In genomic region chr21:46323710-46324389, GRCh38 we compare ENCODE assay signal across 8 cellular contexts. TPM values are rescaled to one million over a fixed set of nuclear protein-coding genes. Genes with fewer than 3 reads are reported as not detected.
DNase-seq lines count a peak whose midpoint lies in the region; ATAC-seq and TF ChIP-seq lines count a peak whose summit lies in the region.

Gene C21orf58 (minus strand): TSS chr21:46323870. CDS start chr21:46322738, 1,132 bp downstream.
Gene PCNT (plus strand): TSS chr21:46324156. CDS start chr21:46324229, 73 bp downstream.

- H3K4me3 Mint-ChIP-seq in activated T-cell treated with anti-CD3 and anti-CD28 coated beads, Interleukin-2, amount 50 U/mL, for 4 hours, result peak within 1 kb of the TSS; percentile 92

- peak in 1 of 6 experiments; percentile 4 for TF ChIP-seq CTCF in Peyer's patch (IDR thresholded peaks at IDR 0.05)
- TF ChIP-seq CTCF in esophagus squamous epithelium (IDR thresholded peaks at IDR 0.05), result peak in 1 of 6 experiments; percentile 12

- no peaks in the 10 kb centered on the region for H3K27me3 Mint-ChIP-seq in activated T-cell treated with anti-CD3 and anti-CD28 coated beads, Interleukin-2, amount 50 U/mL, for 4 hours (ENCODE audit: low read depth)

- H3K27ac ChIP-seq in KOPT-K1 (ENCODE audit: low read depth, low read length, poor library complexity, severe bottlenecking) (peak within 1 kb of the TSS; percentile 98), Peyer's patch (peak within 1 kb of the TSS; percentile 96 to 99 (median 98)), esophagus squamous epithelium (peak within 1 kb of the TSS; percentile 97 to 100 (median 100)), muscle layer of duodenum (ENCODE audit: low read length) (peak within 1 kb of the TSS; percentile 69)

- H3K27me3 ChIP-seq in Peyer's patch (no peaks in the 10 kb centered on the region), esophagus squamous epithelium (no peaks in the 10 kb centered on the region), muscle layer of duodenum (ENCODE audit: low read depth, low read length) (no peaks in the 10 kb centered on the region)

- H3K4me3 ChIP-seq in Peyer's patch, result peak within 1 kb of the TSS; percentile 80 to 92 (median 86)
- H3K4me3 ChIP-seq in esophagus squamous epithelium, result peak within 1 kb of the TSS; percentile 74 to 99 (median 96)
- H3K4me3 ChIP-seq in muscle layer of duodenum (ENCODE audit: low read depth in 1 of 2, low read length in 2 of 2), result peak within 1 kb of the TSS; percentile 67 to 96

- intact Hi-C loops in esophagus squamous epithelium (cut with DNase I), result loop anchor here (10.0 kb wide), 1 partner anchor 99 kb away; the partner anchor contains the start of gene LSS

- no peaks in the 10 kb centered on the region for H3K9me3 Mint-ChIP-seq in activated T-cell treated with anti-CD3 and anti-CD28 coated beads, Interleukin-2, amount 50 U/mL, for 4 hours

- TF ChIP-seq POLR2A in Peyer's patch (IDR thresholded peaks at IDR 0.05), result peak in 1 of 2 donors; percentile 20
- TF ChIP-seq POLR2A in esophagus squamous epithelium (IDR thresholded peaks at IDR 0.05), result peak in 1 of 4 donors; percentile 42

- H3K4me1 ChIP-seq in Peyer's patch (peaks cover 0 to 25% (median 7%) of the 10 kb centered on the region in 4 donors), esophagus squamous epithelium (peaks cover 13 to 48% (median 20%) of the 10 kb centered on the region in 3 donors), muscle layer of duodenum (ENCODE audit: control insufficient read depth in 1 of 2, insufficient read depth in 2 of 2, low read length in 2 of 2) (peaks cover 6 to 29% of the 10 kb centered on the region in 2 donors)

- peaks cover 35% of the 10 kb centered on the region for H3K4me1 Mint-ChIP-seq in activated T-cell treated with anti-CD3 and anti-CD28 coated beads, Interleukin-2, amount 50 U/mL, for 4 hours (ENCODE audit: low read depth)

- peaks cover 39% of the 10 kb centered on the region for H3K36me3 ChIP-seq in KOPT-K1 (ENCODE audit: insufficient read depth, low read length)
- peaks cover 0 to 11% (median 0%) of the 10 kb centered on the region in 3 donors for H3K36me3 ChIP-seq in Peyer's patch
- peaks cover 0 to 24% (median 0%) of the 10 kb centered on the region in 3 donors for H3K36me3 ChIP-seq in esophagus squamous epithelium
- H3K36me3 ChIP-seq in muscle layer of duodenum (ENCODE audit: control insufficient read depth in 1 of 2, insufficient read depth in 2 of 2, low read length in 2 of 2), result peaks cover 5 to 13% of the 10 kb centered on the region in 2 donors

- ATAC-seq in GM21825 (IDR thresholded peaks at IDR 0.05; ENCODE audit: unreplicated experiment), result peak; percentile 78
- ATAC-seq in activated T-cell treated with anti-CD3 and anti-CD28 coated beads, Interleukin-2, amount 50 U/mL, for 4 hours, result peak; percentile 85 to 86

- peaks cover 5% of the 10 kb centered on the region for H3K36me3 Mint-ChIP-seq in activated T-cell treated with anti-CD3 and anti-CD28 coated beads, Interleukin-2, amount 50 U/mL, for 4 hours (ENCODE audit: insufficient read depth)

- WGBS in esophagus squamous epithelium, 2 donors, result 0 to 2% methylated on average over 8 to 13 of the region's 76 CpGs

- H3K9me3 ChIP-seq in KOPT-K1 (ENCODE audit: insufficient read depth, low read length, poor library complexity, severe bottlenecking) (no peaks in the 10 kb centered on the region), Peyer's patch (no peaks in the 10 kb centered on the region), esophagus squamous epithelium (no peaks in the 10 kb centered on the region), muscle layer of duodenum (ENCODE audit: control insufficient read depth in 1 of 2, low read length in 2 of 2) (no peaks in the 10 kb centered on the region)

- peak; percentile 88 for DNase-seq in DMS79 treated with DMSO at 0.1 percent for 48 hours (lab: John Stamatoyannopoulos, UW)
- DNase-seq in Peyer's patch, result peak; percentile 95 to 99 (median 98)
- peak; percentile 97 for DNase-seq in activated T-cell treated with anti-CD3 and anti-CD28 coated beads, Interleukin-2, amount 50 U/mL, for 4 hours
- DNase-seq in esophagus squamous epithelium (lab: John Stamatoyannopoulos, UW), result peak; percentile 84
- peak; percentile 94 for DNase-seq in stimulated activated CD8-positive, alpha-beta memory T cell treated with anti-CD3 and anti-CD28 coated beads, Interleukin-7, amount 100 ng/mL, for 24 hours (ENCODE audit: low read depth)

RNA-seq across cellular contexts. Expression of gene C21orf58, which starts in this region (rescaled TPM):
- total RNA-seq in Peyer's patch, result 10 to 100 TPM in 2 of 4 donors, 1 to 10 TPM in 2; 4.6 to 20.6 (median 11.4) TPM
- 1 to 10 TPM; 3.6 to 3.9 (median 3.7) TPM for total RNA-seq in activated T-cell treated with anti-CD3 and anti-CD28 coated beads, Interleukin-2, amount 50 U/mL, for 4 hours
- 1 to 10 TPM; 2.1 to 4.4 (median 2.7) TPM for total RNA-seq in esophagus squamous epithelium

RNA-seq across cellular contexts. Expression of gene PCNT, which starts in this region (rescaled TPM):
- total RNA-seq in Peyer's patch (100 to 1,000 TPM in 1 of 4 donors, 10 to 100 TPM in 3; 29.2 to 119 (median 59.5) TPM), esophagus squamous epithelium (10 to 100 TPM; 26.8 to 38.7 (median 29.9) TPM)
- 10 to 100 TPM; 29.4 to 33.1 (median 31.0) TPM for total RNA-seq in activated T-cell treated with anti-CD3 and anti-CD28 coated beads, Interleukin-2, amount 50 U/mL, for 4 hours

Comparison
In these comparisons a context has a peak if more than half of its experiments do, and no peak if none do; other contexts are left out.
1. Peak in every context shown above with its lines: DNase-seq, ATAC-seq, H3K4me3 ChIP-seq and H3K27ac ChIP-seq.